20 cellular contexts compared by ENCODE assay signal in the genomic region with DNA sequence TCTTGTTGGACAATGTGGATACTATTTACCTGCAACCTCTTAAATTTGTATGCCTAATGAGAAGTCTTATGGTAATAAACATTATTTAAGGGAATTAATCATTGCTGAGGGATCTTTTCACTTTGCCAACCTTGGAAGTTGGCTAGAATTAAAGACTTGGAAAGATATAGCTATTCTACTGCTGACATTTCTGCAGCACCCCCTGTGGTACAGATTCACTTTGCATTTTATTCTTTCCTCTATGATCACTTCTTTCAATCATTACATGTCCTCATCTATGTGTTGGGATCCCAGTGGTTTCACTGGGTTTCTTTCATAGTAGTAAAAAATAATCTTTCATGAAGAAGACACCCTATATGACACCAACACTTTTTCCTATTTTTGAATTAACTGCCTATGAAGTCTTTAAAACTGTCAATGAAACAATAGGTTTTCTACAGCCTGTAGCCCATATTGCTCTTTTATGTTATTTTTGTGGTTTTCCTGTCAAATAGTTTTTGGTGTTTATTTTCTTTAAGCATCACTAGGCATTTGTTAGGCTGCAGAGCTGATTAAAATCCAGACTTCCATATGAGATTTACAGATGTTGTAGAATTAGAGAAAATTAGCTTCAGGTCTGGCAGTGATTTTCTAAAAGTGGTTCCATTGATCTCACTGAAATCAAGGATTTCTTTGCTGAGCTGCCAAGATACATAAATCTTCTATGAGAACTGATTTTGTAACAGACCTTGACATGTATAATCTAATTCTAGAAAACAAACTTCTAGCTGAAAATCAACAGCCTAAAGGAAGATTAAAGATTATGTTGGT.
DNase-seq lines count a peak whose midpoint lies in the region; ATAC-seq, FAIRE-seq and TF ChIP-seq lines count a peak whose summit lies in the region.
"Had no signal": no experiment of that assay in that cellular context is flagged by ENCODE, and none has a peak within 500 bp of the region (broad histone marks: within the 10 kb centered on the region; RNA-seq: fewer than 3 reads in every experiment).

No MANE protein-coding gene starts in this region.

- H3K27ac ChIP-seq in endodermal cell (ENCODE audit: low read depth, low read length) (no peak overlapping the region), osteoblast (ENCODE audit: low read depth, low read length) (peak overlapping the region; percentile 15)
- H3K27ac ChIP-seq in CD4-positive, alpha-beta memory T cell (ENCODE audit: low read depth, low read length), result no peak overlapping the region
- H3K27ac ChIP-seq: ascending aorta, HL-60, skin epidermis had no signal

- H3K9ac ChIP-seq in endodermal cell (ENCODE audit: extremely low read depth, low read length, poor library complexity, severe bottlenecking), result no peak overlapping the region

- H3K36me3 Mint-ChIP-seq in endodermal cell (ENCODE audit: low read depth), result no peaks in the 10 kb centered on the region
- no peaks in the 10 kb centered on the region for H3K36me3 Mint-ChIP-seq in CD4-positive, alpha-beta memory T cell
- H3K36me3 Mint-ChIP-seq: CD4-positive, CD25-positive, alpha-beta regulatory T cell; memory B cell had no signal

- CTCF ChIA-PET in CD4-positive, alpha-beta memory T cell (lab: Charles Lee; ENCODE audit: partially characterized antibody), result no interaction called here

- no peak overlapping the region for H3K4me3 Mint-ChIP-seq in endodermal cell
- no peak overlapping the region for H3K4me3 Mint-ChIP-seq in CD4-positive, alpha-beta memory T cell
- H3K4me3 Mint-ChIP-seq: CD4-positive, CD25-positive, alpha-beta regulatory T cell; memory B cell had no signal

- TF ChIP-seq CTCF in D721Med (IDR thresholded peaks at IDR 0.05; ENCODE audit: insufficient read depth, missing control alignments) (no peak), endodermal cell (conservative IDR thresholded peaks at IDR 0.05) (peak; percentile 51), osteoblast (IDR thresholded peaks at IDR 0.05; ENCODE audit: extremely low read depth, low read depth, low read length) (peak; percentile 25)

- intact Hi-C loops in CD4-positive, alpha-beta memory T cell (cut with micrococcal nuclease), result no loop called here

- H3K36me3 ChIP-seq in endodermal cell (ENCODE audit: control insufficient read depth, insufficient read depth, low read length) (no peaks in the 10 kb centered on the region), osteoblast (ENCODE audit: insufficient read depth, low read length) (no peaks in the 10 kb centered on the region)
- no peaks in the 10 kb centered on the region for H3K36me3 ChIP-seq in CD4-positive, alpha-beta memory T cell (ENCODE audit: insufficient read depth, low read length)
- H3K36me3 ChIP-seq: ascending aorta had no signal

- H3K4me3 ChIP-seq in endodermal cell (ENCODE audit: low read length) (no peak overlapping the region), osteoblast (ENCODE audit: insufficient read depth, low read length) (no peak overlapping the region)
- H3K4me3 ChIP-seq in CD4-positive, alpha-beta memory T cell (ENCODE audit: low read length in 2 of 2), result no peak overlapping the region
- H3K4me3 ChIP-seq: ascending aorta, skin epidermis had no signal

- H3K4me1 Mint-ChIP-seq in endodermal cell, result no peaks in the 10 kb centered on the region
- H3K4me1 Mint-ChIP-seq in CD4-positive, alpha-beta memory T cell, result no peaks in the 10 kb centered on the region
- H3K4me1 Mint-ChIP-seq: CD4-positive, CD25-positive, alpha-beta regulatory T cell; memory B cell had no signal

- H3K9me3 Mint-ChIP-seq in endodermal cell, result no peaks in the 10 kb centered on the region
- peaks cover 0 to 7% (median under 1%) of the 10 kb centered on the region in 8 donors for H3K9me3 Mint-ChIP-seq in CD4-positive, alpha-beta memory T cell
- H3K9me3 Mint-ChIP-seq: memory B cell had no signal

- no peaks in the 10 kb centered on the region for H3K27me3 ChIP-seq in endodermal cell (ENCODE audit: control insufficient read depth, insufficient read depth, low read length, poor library complexity, severe bottlenecking)
- H3K27me3 ChIP-seq in osteoblast (ENCODE audit: insufficient read depth, low read length), result no peaks in the 10 kb centered on the region
- no peaks in the 10 kb centered on the region for H3K27me3 ChIP-seq in CD4-positive, alpha-beta memory T cell (ENCODE audit: insufficient read depth, low read length)
- H3K27me3 ChIP-seq: ascending aorta had no signal

- no peak overlapping the region for H3K27ac Mint-ChIP-seq in endodermal cell
- H3K27ac Mint-ChIP-seq in CD4-positive, alpha-beta memory T cell, result no peak overlapping the region
- H3K27ac Mint-ChIP-seq: CD4-positive, CD25-positive, alpha-beta regulatory T cell; memory B cell had no signal

- DNase-seq in D721Med (ENCODE audit: insufficient read length, low spot score) (no peak), OCI-M1 (lab: John Stamatoyannopoulos, UW) (peak; percentile 34), endodermal cell (no peak), osteoblast (ENCODE audit: insufficient read length, low spot score, missing footprints) (no peak), cerebellar nuclear complex (lab: John Stamatoyannopoulos, UW) (no peak)
- no peak for DNase-seq in CD4-positive, alpha-beta memory T cell
- DNase-seq: activated effector memory CD4-positive, alpha-beta T cell treated with Interleukin-2 at 50 U/mL for 16 hours; CD4-positive, CD25-positive, alpha-beta regulatory T cell; KBM-7; NCI-H1694; NCI-H446; nucleus accumbens; stimulated activated naive CD4-positive, alpha-beta T cell treated with Interleukin-2 at 50 U/mL for 16 hours had no signal

- H3K4me1 ChIP-seq in endodermal cell (ENCODE audit: control insufficient read depth, insufficient read depth, low read length) (no peaks in the 10 kb centered on the region), osteoblast (ENCODE audit: insufficient read depth, low read length) (peaks cover 25% of the 10 kb centered on the region)
- H3K4me1 ChIP-seq in CD4-positive, alpha-beta memory T cell (ENCODE audit: insufficient read depth, low read length), result no peaks in the 10 kb centered on the region
- H3K4me1 ChIP-seq: ascending aorta had no signal

- H3K4me2 ChIP-seq in osteoblast (ENCODE audit: insufficient read depth, low read length), result no peak overlapping the region

- ATAC-seq in GM18858 (IDR thresholded peaks at IDR 0.05; ENCODE audit: unreplicated experiment), result no peak
- ATAC-seq in HG02981 (IDR thresholded peaks at IDR 0.05; ENCODE audit: unreplicated experiment), result no peak

- no peak overlapping the region for H2AFZ ChIP-seq in osteoblast (ENCODE audit: low read length)

- POLR2A ChIA-PET in CD4-positive, alpha-beta memory T cell (lab: Charles Lee; ENCODE audit: partially characterized antibody), result no interaction called here

- peaks cover 17% of the 10 kb centered on the region for H3K79me2 ChIP-seq in osteoblast (ENCODE audit: insufficient read depth, low read length)

- no peaks in the 10 kb centered on the region for H4K20me1 ChIP-seq in osteoblast (ENCODE audit: insufficient read depth, low read length)

- no peaks in the 10 kb centered on the region for H3K9me3 ChIP-seq in endodermal cell (ENCODE audit: control insufficient read depth, low read length)
- H3K9me3 ChIP-seq in osteoblast (ENCODE audit: low read depth, low read length), result no peaks in the 10 kb centered on the region
- no peaks in the 10 kb centered on the region for H3K9me3 ChIP-seq in CD4-positive, alpha-beta memory T cell (ENCODE audit: control insufficient read depth in 1 of 2, low read length in 2 of 2)
- H3K9me3 ChIP-seq: ascending aorta had no signal

- peak; percentile 16 for FAIRE-seq in D721Med (lab: Jason Lieb, UNC)
- FAIRE-seq: GM12892 had no signal

- H3K27me3 Mint-ChIP-seq in endodermal cell (ENCODE audit: insufficient read depth), result no peaks in the 10 kb centered on the region
- H3K27me3 Mint-ChIP-seq in CD4-positive, alpha-beta memory T cell, result no peaks in the 10 kb centered on the region
- H3K27me3 Mint-ChIP-seq: CD4-positive, CD25-positive, alpha-beta regulatory T cell; memory B cell had no signal
